ENCODE assay signal across 18 cellular contexts in genomic region chr12:75670175-75670574, GRCh38.
DNase-seq lines count a peak whose midpoint lies in the region; ATAC-seq and TF ChIP-seq lines count a peak whose summit lies in the region.
"Had no signal": no experiment of that assay in that cellular context is flagged by ENCODE, and none has a peak within 500 bp of the region (broad histone marks: within the 10 kb centered on the region; RNA-seq: fewer than 3 reads in every experiment).

No MANE protein-coding gene starts in this region.

- H3K36me3 Mint-ChIP-seq in WTC11 (no peaks in the 10 kb centered on the region), nephron progenitor cell (ENCODE audit: low read depth) (no peaks in the 10 kb centered on the region)
- H3K36me3 Mint-ChIP-seq: CD14-positive monocyte; CD4-positive, alpha-beta memory T cell had no signal

- no peak overlapping the region for H3K27ac Mint-ChIP-seq in WTC11
- H3K27ac Mint-ChIP-seq in nephron progenitor cell = peak overlapping the region; percentile 60
- H3K27ac Mint-ChIP-seq: CD4-positive, alpha-beta memory T cell; GM23338 had no signal

- WGBS in sigmoid colon, 2 donors = 73 to 76% methylated on average over 5 of the region's 5 CpGs

- H3K9me3 Mint-ChIP-seq in WTC11 = no peaks in the 10 kb centered on the region
- no peaks in the 10 kb centered on the region for H3K9me3 Mint-ChIP-seq in nephron progenitor cell
- H3K9me3 Mint-ChIP-seq: CD4-positive, alpha-beta memory T cell; GM23338 had no signal

- H3K4me3 Mint-ChIP-seq in WTC11 (no peak overlapping the region), nephron progenitor cell (no peak overlapping the region)
- H3K4me3 Mint-ChIP-seq: CD14-positive monocyte; CD4-positive, alpha-beta memory T cell; GM23338 had no signal

- H3K36me3 ChIP-seq in sigmoid colon = no peaks in the 10 kb centered on the region
- H3K36me3 ChIP-seq: BLaER1 had no signal

- intact Hi-C loops in sigmoid colon (cut with DNase I) = no loop called here

- no peaks in the 10 kb centered on the region for H3K9me3 ChIP-seq in sigmoid colon
- H3K9me3 ChIP-seq: A549, BLaER1 had no signal

- no peak for TF ChIP-seq EP300 in sigmoid colon (IDR thresholded peaks at IDR 0.05)

- H3K27me3 Mint-ChIP-seq in WTC11 (ENCODE audit: low read depth) = no peaks in the 10 kb centered on the region
- H3K27me3 Mint-ChIP-seq in nephron progenitor cell (ENCODE audit: low read depth, poor library complexity) = no peaks in the 10 kb centered on the region
- H3K27me3 Mint-ChIP-seq: CD4-positive, alpha-beta memory T cell had no signal

- no peak for ATAC-seq in WTC11
- ATAC-seq: A549, GM23338, HepG2 had no signal

- POLR2A ChIA-PET in WTC11 (lab: Charles Lee) = no interaction called here

- H3K27me3 ChIP-seq in sigmoid colon = no peaks in the 10 kb centered on the region
- H3K27me3 ChIP-seq: BLaER1 had no signal

- H3K4me3 ChIP-seq in sigmoid colon = no peak overlapping the region
- H3K4me3 ChIP-seq: A549, BLaER1, GM23338 had no signal

- TF ChIP-seq CTCF in WTC11 (IDR thresholded peaks at IDR 0.05) (no peak), nephron progenitor cell (IDR thresholded peaks at IDR 0.05) (no peak), sigmoid colon (IDR thresholded peaks at IDR 0.05) (no peak)

- H3K4me1 ChIP-seq in sigmoid colon = no peaks in the 10 kb centered on the region

- no peak for TF ChIP-seq POLR2A in sigmoid colon (IDR thresholded peaks at IDR 0.05)

- CTCF ChIA-PET in WTC11 (lab: Charles Lee) = no interaction called here

- H3K4me1 Mint-ChIP-seq in WTC11 (peaks cover 15% of the 10 kb centered on the region), nephron progenitor cell (peaks cover 55% of the 10 kb centered on the region)
- H3K4me1 Mint-ChIP-seq: CD14-positive monocyte; CD4-positive, alpha-beta memory T cell had no signal

- no peak overlapping the region for H3K27ac ChIP-seq in sigmoid colon
- H3K27ac ChIP-seq: 22Rv1, BLaER1 had no signal

- peak; percentile 23 for DNase-seq in NCI-H146 (lab: John Stamatoyannopoulos, UW)
- no peak for DNase-seq in NCI-H146 treated with DMSO at 0.1 percent for 48 hours (lab: John Stamatoyannopoulos, UW; ENCODE audit: unreplicated experiment)
- DNase-seq in WTC11 (ENCODE audit: low spot score) = no peak
- no peak for DNase-seq in nephron progenitor cell
- DNase-seq in NCI-H748 (lab: John Stamatoyannopoulos, UW; ENCODE audit: unreplicated experiment) = no peak
- no peak for DNase-seq in sigmoid colon
- DNase-seq in T-helper 9 cell = no peak
- DNase-seq: CD4-positive, alpha-beta memory T cell; DMS153; DMS79; GDM1; HCEC 1CT had no signal

TF ChIP-seq in WTC11, 78 proteins besides CTCF, POLR2A, EP300 and RAD21:
- no peak for TF ChIP-seq AFF4 (CRISPR knock-in tag; IDR thresholded peaks at IDR 0.05; ENCODE audit: borderline replicate concordance)
- peak; percentile 60; the same call in 1 of the 2 replicates for TF ChIP-seq ZNF423 (CRISPR knock-in tag; IDR thresholded peaks at IDR 0.05)
- TF ChIP-seq FOXP1 (CRISPR knock-in tag; IDR thresholded peaks at IDR 0.05; ENCODE audit: borderline replicate concordance) = no peak
